Comparison of ENCODE assay signal across 11 cellular contexts in the genomic region with DNA sequence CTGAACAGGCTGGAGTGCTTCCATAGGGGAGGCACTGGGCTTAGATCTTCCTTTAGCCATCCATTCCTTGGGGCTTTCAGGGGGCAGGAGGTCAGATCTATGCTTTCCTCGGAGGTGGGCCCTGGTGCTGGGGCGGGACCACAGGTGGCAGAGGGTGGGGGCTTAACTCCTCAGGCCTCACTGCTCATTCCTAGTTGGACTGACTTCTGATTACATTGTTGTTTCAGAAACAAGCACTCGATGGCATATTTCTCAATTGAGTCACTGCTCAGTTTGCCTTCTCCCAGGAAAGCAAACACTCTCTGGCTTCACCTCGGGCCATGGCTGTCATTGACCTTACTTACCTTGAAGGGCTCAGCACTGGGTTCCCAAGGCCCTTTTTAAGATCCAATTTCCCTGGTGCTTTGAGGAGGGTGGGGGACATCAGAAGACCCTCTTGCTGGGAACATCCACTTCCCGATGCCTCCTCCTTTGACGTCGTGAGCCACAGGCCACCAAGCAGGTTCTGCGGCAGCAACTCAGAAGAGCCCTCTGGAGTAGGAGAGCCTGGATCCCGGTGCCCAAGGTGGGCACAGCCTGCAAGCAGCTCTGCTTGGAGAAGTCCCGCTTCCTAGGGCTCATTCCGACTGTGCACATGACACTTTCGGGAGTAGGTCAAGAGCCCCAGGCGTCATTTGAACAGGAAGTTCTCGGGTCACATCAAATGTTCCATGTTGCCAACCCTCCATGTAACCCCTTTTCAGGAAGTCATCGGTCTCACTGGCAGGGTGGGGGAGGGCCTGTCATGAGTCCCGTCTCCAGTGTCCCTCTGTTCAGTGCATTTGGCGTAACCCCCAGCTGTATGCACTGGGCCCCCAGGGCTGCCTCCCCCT. TPM values are rescaled to one million over a fixed set of nuclear protein-coding genes. Genes with fewer than 3 reads are reported as not detected.
DNase-seq lines count a peak whose midpoint lies in the region; TF ChIP-seq lines count a peak whose summit lies in the region.
"Had no signal": no experiment of that assay in that cellular context is flagged by ENCODE, and none has a peak within 500 bp of the region (broad histone marks: within the 10 kb centered on the region; RNA-seq: fewer than 3 reads in every experiment).

No MANE protein-coding gene starts in this region.

- H3K27ac ChIP-seq in SK-N-SH (ENCODE audit: low read depth in 2 of 2, low read length in 1 of 2): no peak overlapping the region

- intact Hi-C loops in head of caudate nucleus (cut with DNase I): no loop called here

- H3K36me3 ChIP-seq in SK-N-SH (replicated peaks in 1 of 2; ENCODE audit: control insufficient read depth in 1 of 2, insufficient read depth in 2 of 2, low read length in 1 of 2) (no peaks in the 10 kb centered on the region), BE2C (no peaks in the 10 kb centered on the region)

- H3K4me3 ChIP-seq in SK-N-SH (ENCODE audit: low read depth in 2 of 2, low read length in 1 of 2) (no peak overlapping the region), fibroblast of the aortic adventitia (ENCODE audit: low read depth, low read length) (no peak overlapping the region), retinal pigment epithelial cell (ENCODE audit: low read length) (no peak overlapping the region), BE2C (ENCODE audit: low read depth, low read length) (no peak overlapping the region)

- H3K27me3 ChIP-seq in SK-N-SH (ENCODE audit: insufficient read depth) (no peaks in the 10 kb centered on the region), BE2C (no peaks in the 10 kb centered on the region)

- H3K4me1 ChIP-seq in SK-N-SH (ENCODE audit: control insufficient read depth in 1 of 2, insufficient read depth in 2 of 2, low read depth in 1 of 2, low read length in 1 of 2) (peaks cover 23 to 32% of the 10 kb centered on the region in 2 experiments; a peak in 2 of 4 replicates), BE2C (no peaks in the 10 kb centered on the region; the same call in 1 of the 2 replicates)

- DNase-seq in ELR (ENCODE audit: low read depth) (peak; percentile 90), SK-N-SH (no peak), fibroblast of the aortic adventitia (ENCODE audit: low read depth) (peak; percentile 59), retinal pigment epithelial cell (ENCODE audit: low read depth) (peak; percentile 69), head of caudate nucleus (no peak), BE2C (no peak), NCI-H128 (lab: John Stamatoyannopoulos, UW; ENCODE audit: unreplicated experiment) (no peak)
- no peak for DNase-seq in stimulated activated CD4-positive, alpha-beta T cell treated with anti-CD3 and anti-CD28 coated beads, Interleukin-2, amount 100 ng/mL, for 24 hours
- DNase-seq: activated naive CD8-positive, alpha-beta T cell treated with anti-CD3 and anti-CD28 coated beads, Interleukin-2, amount 50 U/mL, for 24 hours; MV-4-11; nucleus accumbens had no signal

- H3K9me3 ChIP-seq in SK-N-SH (no peaks in the 10 kb centered on the region), BE2C (no peaks in the 10 kb centered on the region)

- no peaks in the 10 kb centered on the region for H3K9me2 ChIP-seq in SK-N-SH

- TF ChIP-seq CTCF in SK-N-SH (IDR thresholded peaks at IDR 0.05) (no peak), fibroblast of the aortic adventitia (IDR thresholded peaks at IDR 0.05; ENCODE audit: insufficient read depth, low read length) (no peak), retinal pigment epithelial cell (conservative IDR thresholded peaks at IDR 0.05; ENCODE audit: low read depth, low read length) (no peak), BE2C (IDR thresholded peaks at IDR 0.05; ENCODE audit: low read depth, low read length) (no peak)

- WGBS in SK-N-SH (ENCODE audit: low lambda C conversion rate): 68% methylated on average over 17 of the region's 17 CpGs

- no peak overlapping the region; the same call in 1 of the 2 replicates for H3K4me2 ChIP-seq in SK-N-SH

- POLR2A ChIA-PET in SK-N-SH (lab: Yijun Ruan, JAX): no interaction called here

- no peaks in the 10 kb centered on the region for H4K20me1 ChIP-seq in SK-N-SH (ENCODE audit: insufficient read depth)

- no peaks in the 10 kb centered on the region for H3F3A ChIP-seq in SK-N-SH (replicated peaks; ENCODE audit: insufficient read depth)

- no peaks in the 10 kb centered on the region for H3K79me2 ChIP-seq in SK-N-SH (ENCODE audit: insufficient read depth)

- TF ChIP-seq EP300 in SK-N-SH (IDR thresholded peaks at IDR 0.05; ENCODE audit: borderline replicate concordance in 1 of 2, low read depth in 1 of 2, low read length in 1 of 2): no peak

- no peak overlapping the region for H2AFZ ChIP-seq in SK-N-SH (ENCODE audit: low read depth)

- no peak overlapping the region for H3K9ac ChIP-seq in SK-N-SH

- no peak for TF ChIP-seq RAD21 in SK-N-SH (IDR thresholded peaks at IDR 0.05; ENCODE audit: low read length)

- CTCF ChIA-PET in SK-N-SH (lab: Yijun Ruan, JAX): interaction anchor here (0.6 to 1.6 kb wide), 3 partner anchors 9 to 49 kb away, joined by 3 to 7 read pairs (median 3); no protein-coding TSS in a partner anchor

TF ChIP-seq in SK-N-SH, 30 proteins besides CTCF, POLR2A, EP300 and RAD21:
- TF ChIP-seq MAX (IDR thresholded peaks at IDR 0.05; ENCODE audit: low read depth): no peak
- TF ChIP-seq FOSL2 (IDR thresholded peaks at IDR 0.05; ENCODE audit: borderline replicate concordance, low read depth): peak; percentile 57; the same call in 1 of the 2 replicates

RNA-seq across cellular contexts. Expression of gene SDC1, which starts 40.6 kb away (rescaled TPM):
- polyA plus RNA-seq in SK-N-SH (2012; rRNA removed): 105 and 122 TPM in 2 replicates
- polyA plus RNA-seq in SK-N-SH (2012; cell fraction: cytosol; rRNA removed): 63.4 and 86.1 TPM in 2 replicates
- 58.4 and 62.2 TPM in 2 replicates for polyA plus RNA-seq in SK-N-SH (2012; cell fraction: nucleus; rRNA removed)
- total RNA-seq in fibroblast of the aortic adventitia (ENCODE audit: low replicate concordance): 4.6 and 13.0 TPM in 2 replicates
- 21.2 TPM for polyA plus RNA-seq in BE2C (2012; ENCODE audit: insufficient read depth, insufficient read length, low read depth)

Comparison
In these comparisons a context has a peak if more than half of its experiments do, and no peak if none do; other contexts are left out.
1. DNase-seq: peak in ELR (single experiment), fibroblast of the aortic adventitia (single experiment) and retinal pigment epithelial cell (single experiment); none in SK-N-SH (single experiment), stimulated activated CD4-positive, alpha-beta T cell treated with anti-CD3 and anti-CD28 coated beads, Interleukin-2, amount 100 ng/mL, for 24 hours (0 of 2), head of caudate nucleus (0 of 42), BE2C (single experiment) and NCI-H128 (single experiment).